ENCODE assay signal across 8 cellular contexts in genomic region chr9:613771-614347, GRCh38.
DNase-seq lines count a peak whose midpoint lies in the region; ATAC-seq and TF ChIP-seq lines count a peak whose summit lies in the region.

No MANE protein-coding gene starts in this region.

- intact Hi-C loops in CD14-positive monocyte (cut with micrococcal nuclease): loop anchor here (2.0 to 10.0 kb wide), 5 partner anchors 148 to 393 kb away; no protein-coding TSS in a partner anchor
- intact Hi-C loops in vagina (cut with DNase I): loop anchor here (5.0 kb wide), 1 partner anchor 148 kb away; no protein-coding TSS in a partner anchor

- no peak for TF ChIP-seq POLR2A in vagina (IDR thresholded peaks at IDR 0.05)

- TF ChIP-seq CTCF in CD14-positive monocyte (IDR thresholded peaks at IDR 0.05) (peak; percentile 88), fibroblast of villous mesenchyme (IDR thresholded peaks at IDR 0.05; ENCODE audit: insufficient read depth, low read depth, low read length) (peak; percentile 93), vagina (IDR thresholded peaks at IDR 0.05) (peak; percentile 65 to 88 (median 80))

- no peaks in the 10 kb centered on the region for H3K36me3 ChIP-seq in vagina

- peak; percentile 82 for ATAC-seq in GM18873 (IDR thresholded peaks at IDR 0.05; ENCODE audit: low FRiP score, unreplicated experiment)
- peak; percentile 63 for ATAC-seq in HG03139 (IDR thresholded peaks at IDR 0.05; ENCODE audit: unreplicated experiment)
- peak; percentile 48 to 75 for ATAC-seq in activated T-cell treated with anti-CD3 and anti-CD28 coated beads, Interleukin-2, amount 50 U/mL, for 4 hours
- peak; percentile 87 to 91 for ATAC-seq in natural killer cell treated with Interleukin-12 subunit alpha and Interleukin-12 subunit beta and Interleukin-15 and Interleukin-18, amount 100 ng/mL, for 72 hours

- H3K4me1 Mint-ChIP-seq in CD14-positive monocyte: peaks cover 15% of the 10 kb centered on the region
- H3K4me1 Mint-ChIP-seq in activated T-cell treated with anti-CD3 and anti-CD28 coated beads, Interleukin-2, amount 50 U/mL, for 4 hours (ENCODE audit: low read depth): peaks cover 8% of the 10 kb centered on the region
- peaks cover 4 to 11% of the 10 kb centered on the region in 2 donors for H3K4me1 Mint-ChIP-seq in natural killer cell treated with Interleukin-12 subunit alpha and Interleukin-12 subunit beta and Interleukin-15 and Interleukin-18, amount 100 ng/mL, for 72 hours (ENCODE audit: low read depth in 2 of 2)

- peak; percentile 73 for DNase-seq in CD14-positive monocyte (ENCODE audit: low spot score)
- peak; percentile 10 for DNase-seq in NCI-H748 treated with DMSO at 0.1 percent for 48 hours (lab: John Stamatoyannopoulos, UW)
- no peak for DNase-seq in activated T-cell treated with anti-CD3 and anti-CD28 coated beads, Interleukin-2, amount 50 U/mL, for 4 hours
- peak; percentile 89 for DNase-seq in fibroblast of villous mesenchyme (ENCODE audit: low read depth)
- peak; percentile 65 for DNase-seq in natural killer cell treated with Interleukin-12 subunit alpha and Interleukin-12 subunit beta and Interleukin-15 and Interleukin-18, amount 100 ng/mL, for 72 hours (ENCODE audit: low spot score)
- no peak for DNase-seq in vagina (ENCODE audit: extremely low spot score in 2 of 2)

- H3K9me3 ChIP-seq in vagina: no peaks in the 10 kb centered on the region

- H3K27ac ChIP-seq in vagina: peak overlapping the region; percentile 71

- H3K4me3 ChIP-seq in fibroblast of villous mesenchyme (ENCODE audit: low read depth, low read length) (no peak overlapping the region), vagina (no peak overlapping the region)

- peaks cover 31% of the 10 kb centered on the region for H3K4me1 ChIP-seq in vagina

- H3K4me3 Mint-ChIP-seq in CD14-positive monocyte: no peak overlapping the region
- H3K4me3 Mint-ChIP-seq in activated T-cell treated with anti-CD3 and anti-CD28 coated beads, Interleukin-2, amount 50 U/mL, for 4 hours: no peak overlapping the region
- H3K4me3 Mint-ChIP-seq in natural killer cell treated with Interleukin-12 subunit alpha and Interleukin-12 subunit beta and Interleukin-15 and Interleukin-18, amount 100 ng/mL, for 72 hours: peak overlapping the region; percentile 60

- no peaks in the 10 kb centered on the region for H3K27me3 ChIP-seq in vagina

- no peaks in the 10 kb centered on the region for H3K36me3 Mint-ChIP-seq in CD14-positive monocyte
- no peaks in the 10 kb centered on the region for H3K36me3 Mint-ChIP-seq in activated T-cell treated with anti-CD3 and anti-CD28 coated beads, Interleukin-2, amount 50 U/mL, for 4 hours (ENCODE audit: insufficient read depth)
- no peaks in the 10 kb centered on the region for H3K36me3 Mint-ChIP-seq in natural killer cell treated with Interleukin-12 subunit alpha and Interleukin-12 subunit beta and Interleukin-15 and Interleukin-18, amount 100 ng/mL, for 72 hours

- peaks cover 0 to 2% (median 0%) of the 10 kb centered on the region in 3 donors for H3K27me3 Mint-ChIP-seq in CD14-positive monocyte (ENCODE audit: low read depth in 3 of 3)
- no peaks in the 10 kb centered on the region for H3K27me3 Mint-ChIP-seq in activated T-cell treated with anti-CD3 and anti-CD28 coated beads, Interleukin-2, amount 50 U/mL, for 4 hours (ENCODE audit: low read depth)
- peaks cover 0 to 3% of the 10 kb centered on the region in 2 donors for H3K27me3 Mint-ChIP-seq in natural killer cell treated with Interleukin-12 subunit alpha and Interleukin-12 subunit beta and Interleukin-15 and Interleukin-18, amount 100 ng/mL, for 72 hours

- no peaks in the 10 kb centered on the region for H3K9me3 Mint-ChIP-seq in CD14-positive monocyte
- H3K9me3 Mint-ChIP-seq in activated T-cell treated with anti-CD3 and anti-CD28 coated beads, Interleukin-2, amount 50 U/mL, for 4 hours: no peaks in the 10 kb centered on the region
- H3K9me3 Mint-ChIP-seq in natural killer cell treated with Interleukin-12 subunit alpha and Interleukin-12 subunit beta and Interleukin-15 and Interleukin-18, amount 100 ng/mL, for 72 hours: no peaks in the 10 kb centered on the region

- H3K27ac Mint-ChIP-seq in CD14-positive monocyte: peak overlapping the region; percentile 36 to 78 (median 72)
- peak overlapping the region; percentile 28 to 45 for H3K27ac Mint-ChIP-seq in natural killer cell treated with Interleukin-12 subunit alpha and Interleukin-12 subunit beta and Interleukin-15 and Interleukin-18, amount 100 ng/mL, for 72 hours

Comparison
In these comparisons a context has a peak if more than half of its experiments do, and no peak if none do; other contexts are left out.
1. DNase-seq: peak in CD14-positive monocyte (single experiment), NCI-H748 treated with DMSO at 0.1 percent for 48 hours (single experiment), fibroblast of villous mesenchyme (single experiment) and natural killer cell treated with Interleukin-12 subunit alpha and Interleukin-12 subunit beta and Interleukin-15 and Interleukin-18, amount 100 ng/mL, for 72 hours (single experiment); none in activated T-cell treated with anti-CD3 and anti-CD28 coated beads, Interleukin-2, amount 50 U/mL, for 4 hours (single experiment) and vagina (0 of 2).
2. Peak in every context shown above with its lines, with median percentiles within 50 percentile points of each other: CTCF ChIP-seq and ATAC-seq.